1 cellular context compared by ENCODE assay signal in the genomic region with DNA sequence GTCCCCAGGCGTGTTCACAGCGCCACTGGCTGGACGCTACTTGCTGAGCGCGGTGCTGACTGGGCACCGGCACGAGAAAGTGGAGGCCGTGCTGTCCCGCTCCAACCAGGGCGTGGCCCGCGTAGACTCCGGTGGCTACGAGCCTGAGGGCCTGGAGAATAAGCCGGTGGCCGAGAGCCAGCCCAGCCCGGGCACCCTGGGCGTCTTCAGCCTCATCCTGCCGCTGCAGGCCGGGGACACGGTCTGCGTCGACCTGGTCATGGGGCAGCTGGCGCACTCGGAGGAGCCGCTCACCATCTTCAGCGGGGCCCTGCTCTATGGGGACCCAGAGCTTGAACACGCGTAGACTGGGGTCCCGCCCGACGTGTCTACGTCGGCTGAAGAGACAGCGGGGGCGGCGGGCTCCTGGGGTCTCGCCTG.
TF ChIP-seq lines count a peak whose summit lies in the region.

No MANE protein-coding gene starts in this region.

TF ChIP-seq in WTC11, 78 proteins besides CTCF, POLR2A, EP300 and RAD21 (continued from another document):
- 0 out of 2 replicates have a peak, but pooled peaks have one; percentile 36 for TF ChIP-seq ARID4B (CRISPR knock-in tag; IDR thresholded peaks at IDR 0.05; ENCODE audit: borderline replicate concordance)
- TF ChIP-seq ZNF219 (CRISPR knock-in tag; IDR thresholded peaks at IDR 0.05; ENCODE audit: borderline replicate concordance): no peak
- TF ChIP-seq SMAD3 (CRISPR knock-in tag; IDR thresholded peaks at IDR 0.05; ENCODE audit: borderline replicate concordance): no peak
- TF ChIP-seq TEAD1 (CRISPR knock-in tag; IDR thresholded peaks at IDR 0.05): peak; percentile 59; the same call in 1 of the 2 replicates
